8 cellular contexts compared by ENCODE assay signal in the genomic region with DNA sequence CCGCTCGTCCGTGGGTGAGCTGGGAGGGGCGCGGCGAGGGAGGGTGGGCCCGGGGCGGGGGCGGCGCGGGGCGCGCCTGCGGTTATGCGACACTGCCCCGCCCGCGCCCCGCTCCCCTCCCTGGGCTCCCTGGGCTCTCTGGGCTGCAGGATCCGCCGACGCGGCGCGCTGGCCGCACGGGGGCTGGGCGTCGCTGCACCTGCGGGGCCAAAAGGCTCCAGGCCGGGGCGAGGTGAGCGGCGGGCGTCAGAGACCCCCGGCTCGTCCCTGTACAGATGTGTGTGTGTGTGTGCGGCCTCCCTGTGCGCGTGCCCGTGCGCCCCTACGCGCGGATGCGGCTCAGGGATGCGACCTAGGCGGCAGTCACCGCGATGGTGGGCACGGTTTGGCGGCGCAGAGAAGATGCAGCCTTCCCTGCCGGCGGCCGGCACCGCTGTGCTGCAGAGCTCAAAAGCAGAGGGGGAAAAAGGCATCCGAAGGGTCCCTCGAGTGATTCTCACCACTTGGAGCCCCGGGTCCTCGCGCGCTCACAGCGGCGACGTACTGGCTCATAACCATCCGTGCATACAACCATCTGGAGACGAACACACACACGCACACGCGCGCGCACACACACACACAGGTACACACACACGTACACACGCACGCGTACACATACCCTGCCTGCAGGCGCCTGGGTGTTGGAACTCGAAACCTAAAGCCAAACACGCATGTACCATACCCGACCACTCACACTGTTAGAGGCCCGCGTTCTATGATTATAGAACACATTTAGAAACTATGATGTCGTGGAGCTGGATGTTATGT. TPM values are rescaled to one million over a fixed set of nuclear protein-coding genes. Genes with fewer than 3 reads are reported as not detected.
DNase-seq lines count a peak whose midpoint lies in the region; ATAC-seq and TF ChIP-seq lines count a peak whose summit lies in the region.

No MANE protein-coding gene starts in this region.

- 10% methylated on average over 72 to 84 of the region's 84 CpGs for whole genome bisulfite sequencing in esophagus, 2 donors

- no peak overlapping the region for H3K27ac ChIP-seq in GM23338 (ENCODE audit: low read depth)
- no peak overlapping the region for H3K27ac ChIP-seq in Peyer's patch
- H3K27ac ChIP-seq in esophagus (ENCODE audit: low read depth in 2 of 2, low read length in 1 of 2): no peak overlapping the region

- H3K27ac Mint-ChIP-seq in GM23338: no peak overlapping the region
- H3K27ac Mint-ChIP-seq in progenitor cell of endocrine pancreas: no peak overlapping the region

- TF ChIP-seq CTCF in GM23338 (conservative IDR thresholded peaks at IDR 0.05; ENCODE audit: low read depth in 2 of 2): no peak
- TF ChIP-seq CTCF in Peyer's patch (IDR thresholded peaks at IDR 0.05): no peak
- TF ChIP-seq CTCF in progenitor cell of endocrine pancreas (IDR thresholded peaks at IDR 0.05; ENCODE audit: unreplicated experiment): no peak

- DNase-seq in GM23338 (ENCODE audit: low spot score) (peak; percentile 64), Peyer's patch (no peak), progenitor cell of endocrine pancreas (ENCODE audit: low spot score, unreplicated experiment) (peak; percentile 17), HPDE6-E6E7 (ENCODE audit: extremely low spot score) (no peak), T1000 (lab: John Stamatoyannopoulos, UW) (no peak), NCI-H1436 treated with DMSO at 0.1 percent for 48 hours (lab: John Stamatoyannopoulos, UW) (no peak)

- no peaks in the 10 kb centered on the region for H3K9me2 ChIP-seq in GM23338 (ENCODE audit: insufficient read depth)

- H3K4me3 Mint-ChIP-seq in GM23338 (peak overlapping the region; percentile 83), progenitor cell of endocrine pancreas (ENCODE audit: low read depth) (peak overlapping the region; percentile 72)

- H3K79me2 ChIP-seq in GM23338 (replicated peaks; ENCODE audit: insufficient read depth): no peaks in the 10 kb centered on the region

- no peak for TF ChIP-seq POLR2A in Peyer's patch (IDR thresholded peaks at IDR 0.05)

- H4K20me1 ChIP-seq in GM23338 (replicated peaks; ENCODE audit: insufficient read depth): no peaks in the 10 kb centered on the region

- peaks cover 35% of the 10 kb centered on the region for H3K27me3 Mint-ChIP-seq in GM23338 (ENCODE audit: insufficient read depth, low read depth, poor library complexity)
- H3K27me3 Mint-ChIP-seq in progenitor cell of endocrine pancreas: peaks cover 75% of the 10 kb centered on the region

- H3K9me3 ChIP-seq in Peyer's patch (no peaks in the 10 kb centered on the region), esophagus (ENCODE audit: control insufficient read depth in 2 of 2, insufficient read depth in 1 of 2, low read depth in 1 of 2, low read length in 1 of 2) (no peaks in the 10 kb centered on the region)

- H3K9me3 Mint-ChIP-seq in GM23338: no peaks in the 10 kb centered on the region; the same call in 2 of the 3 replicates
- H3K9me3 Mint-ChIP-seq in progenitor cell of endocrine pancreas (ENCODE audit: low read depth): no peaks in the 10 kb centered on the region

- H3K4me3 ChIP-seq in GM23338 (peak overlapping the region; percentile 77), Peyer's patch (peak overlapping the region in 3 of 4 donors; percentile 27 to 42 (median 37)), esophagus (ENCODE audit: low read depth in 1 of 2, low read length in 2 of 2) (peak overlapping the region; percentile 14 to 34)

- H3K36me3 ChIP-seq in GM23338 (ENCODE audit: insufficient read depth): no peaks in the 10 kb centered on the region
- H3K36me3 ChIP-seq in Peyer's patch: no peaks in the 10 kb centered on the region
- H3K36me3 ChIP-seq in esophagus (ENCODE audit: control insufficient read depth in 2 of 2, insufficient read depth in 2 of 2, low read length in 1 of 2): no peaks in the 10 kb centered on the region

- H3F3A ChIP-seq in GM23338 (replicated peaks; ENCODE audit: low read depth): no peaks in the 10 kb centered on the region; the same call in 1 of the 2 replicates

- H3K4me1 Mint-ChIP-seq in GM23338 (peaks cover 30% of the 10 kb centered on the region), progenitor cell of endocrine pancreas (ENCODE audit: low read depth) (peaks cover 2% of the 10 kb centered on the region)

- peaks cover 47% of the 10 kb centered on the region for H3K27me3 ChIP-seq in GM23338 (ENCODE audit: insufficient read depth)
- peaks cover 0 to 8% of the 10 kb centered on the region in 2 donors for H3K27me3 ChIP-seq in Peyer's patch
- peaks cover 6 to 19% of the 10 kb centered on the region in 2 donors for H3K27me3 ChIP-seq in esophagus (ENCODE audit: control insufficient read depth in 1 of 2, insufficient read depth in 2 of 2, low read length in 2 of 2)

- H3K36me3 Mint-ChIP-seq in GM23338 (ENCODE audit: low read depth): no peaks in the 10 kb centered on the region; the same call in 2 of the 3 replicates
- H3K36me3 Mint-ChIP-seq in progenitor cell of endocrine pancreas (ENCODE audit: insufficient read depth): no peaks in the 10 kb centered on the region

- peak overlapping the region; percentile 84 for H3K4me2 ChIP-seq in GM23338

- peak; percentile 61 for ATAC-seq in GM23338
- no peak for ATAC-seq in HG02885 (IDR thresholded peaks at IDR 0.05; ENCODE audit: poor library complexity, unreplicated experiment)

- H2AFZ ChIP-seq in GM23338: peak overlapping the region; percentile 92

- H3K4me1 ChIP-seq in GM23338 (ENCODE audit: insufficient read depth) (peaks cover 12% of the 10 kb centered on the region), Peyer's patch (peaks cover 0 to 7% (median 3%) of the 10 kb centered on the region in 4 donors), esophagus (ENCODE audit: control insufficient read depth in 2 of 2, insufficient read depth in 2 of 2, low read length in 1 of 2) (peaks cover 5 to 9% of the 10 kb centered on the region in 2 donors)

TF ChIP-seq in GM23338, 12 proteins besides CTCF, POLR2A, EP300 and RAD21:
- TF ChIP-seq, protein P1, sequence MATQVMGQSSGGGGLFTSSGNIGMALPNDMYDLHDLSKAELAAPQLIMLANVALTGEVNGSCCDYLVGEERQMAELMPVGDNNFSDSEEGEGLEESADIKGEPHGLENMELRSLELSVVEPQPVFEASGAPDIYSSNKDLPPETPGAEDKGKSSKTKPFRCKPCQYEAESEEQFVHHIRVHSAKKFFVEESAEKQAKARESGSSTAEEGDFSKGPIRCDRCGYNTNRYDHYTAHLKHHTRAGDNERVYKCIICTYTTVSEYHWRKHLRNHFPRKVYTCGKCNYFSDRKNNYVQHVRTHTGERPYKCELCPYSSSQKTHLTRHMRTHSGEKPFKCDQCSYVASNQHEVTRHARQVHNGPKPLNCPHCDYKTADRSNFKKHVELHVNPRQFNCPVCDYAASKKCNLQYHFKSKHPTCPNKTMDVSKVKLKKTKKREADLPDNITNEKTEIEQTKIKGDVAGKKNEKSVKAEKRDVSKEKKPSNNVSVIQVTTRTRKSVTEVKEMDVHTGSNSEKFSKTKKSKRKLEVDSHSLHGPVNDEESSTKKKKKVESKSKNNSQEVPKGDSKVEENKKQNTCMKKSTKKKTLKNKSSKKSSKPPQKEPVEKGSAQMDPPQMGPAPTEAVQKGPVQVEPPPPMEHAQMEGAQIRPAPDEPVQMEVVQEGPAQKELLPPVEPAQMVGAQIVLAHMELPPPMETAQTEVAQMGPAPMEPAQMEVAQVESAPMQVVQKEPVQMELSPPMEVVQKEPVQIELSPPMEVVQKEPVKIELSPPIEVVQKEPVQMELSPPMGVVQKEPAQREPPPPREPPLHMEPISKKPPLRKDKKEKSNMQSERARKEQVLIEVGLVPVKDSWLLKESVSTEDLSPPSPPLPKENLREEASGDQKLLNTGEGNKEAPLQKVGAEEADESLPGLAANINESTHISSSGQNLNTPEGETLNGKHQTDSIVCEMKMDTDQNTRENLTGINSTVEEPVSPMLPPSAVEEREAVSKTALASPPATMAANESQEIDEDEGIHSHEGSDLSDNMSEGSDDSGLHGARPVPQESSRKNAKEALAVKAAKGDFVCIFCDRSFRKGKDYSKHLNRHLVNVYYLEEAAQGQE (IDR thresholded peaks at IDR 0.05; ENCODE audit: unreplicated experiment): no peak
- TF ChIP-seq CREB1 (CRISPR knock-in tag; IDR thresholded peaks at IDR 0.05; ENCODE audit: low read depth): 0 out of 2 replicates have a peak, but pooled peaks have one; percentile 8

RNA-seq across cellular contexts. Expression of a gene that starts 0.7 kb away (rescaled TPM):
- total RNA-seq in GM23338 (2014; rRNA removed; shearing (Covaris generic)): 8.8 and 9.0 TPM in 2 replicates
- polyA plus RNA-seq in GM23338 (2016; fragmentation: Nextera tagmentation; extraction: Ambion mirVana): 5.7 and 6.3 TPM in 2 replicates
- 10 to 100 TPM in 1 of 4 donors, 1 to 10 TPM in 1, under 1 TPM in 2; 0.18 to 11.6 (median 1.8) TPM for total RNA-seq in Peyer's patch
- polyA plus RNA-seq in esophagus: under 1 TPM in 1 of 2 donors, not detected in 1; 0.01 TPM
- 0.38 and 0.49 TPM in 2 replicates for total RNA-seq in progenitor cell of endocrine pancreas

Comparison
In these comparisons a context has a peak if more than half of its experiments do, and no peak if none do; other contexts are left out.
1. DNase-seq: peak in GM23338 (single experiment) and progenitor cell of endocrine pancreas (single experiment); none in Peyer's patch (0 of 3), HPDE6-E6E7 (single experiment), T1000 (single experiment) and NCI-H1436 treated with DMSO at 0.1 percent for 48 hours (single experiment).
2. H3K4me3 ChIP-seq: peak in every context shown above with its lines; median percentile 77 in GM23338; 37 in Peyer's patch; 24 in esophagus.